1 cellular context compared by ENCODE assay signal in genomic region chr12:6723607-6724408, GRCh38.
A peak's percentile ranks its signal among the peaks of the same experiment; 100 is the strongest.
TF ChIP-seq lines count a peak whose summit lies in the region.

TSS of gene COPS7A (plus strand) at chr12:6724046. CDS start at chr12:6724657, 611 bp downstream.

TF ChIP-seq in K562, 482 proteins besides CTCF, POLR2A, EP300 and RAD21 (continued from another document and continues in another):
- peak; percentile 80 for TF ChIP-seq GMEB1 (CRISPR knock-in tag; IDR thresholded peaks at IDR 0.05)
- TF ChIP-seq ETV1 (tag; conservative IDR thresholded peaks at IDR 0.05; ENCODE audit: low read depth) = peak; percentile 96
- peak; percentile 92 for TF ChIP-seq HNRNPLL (IDR thresholded peaks at IDR 0.05; ENCODE audit: low read depth, low read length, poor library complexity, severe bottlenecking)
- peak; percentile 37; the same call in 1 of the 2 replicates for TF ChIP-seq CC2D1A (IDR thresholded peaks at IDR 0.05)
- TF ChIP-seq ARID4B (CRISPR knock-in tag; IDR thresholded peaks at IDR 0.05) = peak; percentile 59; the same call in 1 of the 2 replicates
- no peak for TF ChIP-seq ZNF512 (tag; IDR thresholded peaks at IDR 0.05)
- no peak for TF ChIP-seq TSHZ1 (CRISPR knock-in tag; IDR thresholded peaks at IDR 0.05)
- peak; percentile 82; the same call in 1 of the 2 replicates for TF ChIP-seq AFF4 (CRISPR knock-in tag; IDR thresholded peaks at IDR 0.05)
- peak; percentile 68 for TF ChIP-seq LCOR (CRISPR knock-in tag; IDR thresholded peaks at IDR 0.05)
- TF ChIP-seq EP400 (IDR thresholded peaks at IDR 0.05) = peak; percentile 96
- TF ChIP-seq KLF1 (tag; IDR thresholded peaks at IDR 0.05) = peak; percentile 83
- peak; percentile 19; the same call in 1 of the 2 replicates for TF ChIP-seq PML (IDR thresholded peaks at IDR 0.05; ENCODE audit: low read length)
- peak; percentile 79; the same call in 1 of the 2 replicates for TF ChIP-seq TRIM25 (IDR thresholded peaks at IDR 0.05; ENCODE audit: borderline replicate concordance)
- peak; percentile 61; the same call in 1 of the 2 replicates for TF ChIP-seq NFATC3 (IDR thresholded peaks at IDR 0.05)
- TF ChIP-seq MYBL2 (IDR thresholded peaks at IDR 0.05; ENCODE audit: low read depth) = peak; percentile 76
- TF ChIP-seq MYBL2 (CRISPR knock-in tag; IDR thresholded peaks at IDR 0.05; ENCODE audit: borderline replicate concordance) = no peak
- TF ChIP-seq ESRRA (IDR thresholded peaks at IDR 0.05; ENCODE audit: borderline replicate concordance, low read depth) = peak; percentile 87
- TF ChIP-seq GABPA (tag; conservative IDR thresholded peaks at IDR 0.05; ENCODE audit: low read depth) = peak; percentile 97
- peak; percentile 8 for TF ChIP-seq FOS (IDR thresholded peaks at IDR 0.05; ENCODE audit: extremely low read depth, insufficient read length)
- peak; percentile 98 for TF ChIP-seq TOE1 (IDR thresholded peaks at IDR 0.05; ENCODE audit: borderline replicate concordance)
- no peak for TF ChIP-seq TOE1 (CRISPR knock-in tag; IDR thresholded peaks at IDR 0.05; ENCODE audit: borderline replicate concordance, low read depth)
- TF ChIP-seq NFIC (IDR thresholded peaks at IDR 0.05) = peak; percentile 42
- peak; percentile 35 for TF ChIP-seq POLR2AphosphoS5 (IDR thresholded peaks at IDR 0.05; ENCODE audit: control insufficient read depth, insufficient read depth, low read depth, low read length)
- TF ChIP-seq HDAC1 (IDR thresholded peaks at IDR 0.05) = peak in 1 of 2 experiments; percentile 81; a peak in 2 of 4 replicates
- peak; percentile 94 for TF ChIP-seq GABPB1 (CRISPR knock-in tag; IDR thresholded peaks at IDR 0.05)
- no peak for TF ChIP-seq MEF2D (tag; conservative IDR thresholded peaks at IDR 0.05; ENCODE audit: low read depth)
- TF ChIP-seq RNF219 (CRISPR knock-in tag; IDR thresholded peaks at IDR 0.05) = no peak
- TF ChIP-seq TARDBP (IDR thresholded peaks at IDR 0.05) = 0 out of 2 replicates have a peak, but pooled peaks have one; percentile 40
- peak; percentile 93 to 95 for TF ChIP-seq MAZ (CRISPR knock-in tag; conservative IDR thresholded peaks at IDR 0.05 in 1 of 2, IDR thresholded peaks at IDR 0.05 in 1 of 2)
- TF ChIP-seq STAG1 (CRISPR knock-in tag; IDR thresholded peaks at IDR 0.05; ENCODE audit: borderline replicate concordance) = 0 out of 2 replicates have a peak, but pooled peaks have one; percentile 25
- peak; percentile 93 to 97 for TF ChIP-seq E2F6 (IDR thresholded peaks at IDR 0.05; ENCODE audit: borderline replicate concordance in 1 of 2, extremely low read depth in 1 of 2, insufficient read depth in 1 of 2, insufficient read length in 1 of 2, low read depth in 1 of 2, low read length in 1 of 2, poor library complexity in 1 of 2, severe bottlenecking in 1 of 2)
- TF ChIP-seq FOXM1 (IDR thresholded peaks at IDR 0.05; ENCODE audit: low read depth) = peak; percentile 62; the same call in 1 of the 2 replicates
- no peak for TF ChIP-seq FOXM1 (CRISPR knock-in tag; IDR thresholded peaks at IDR 0.05; ENCODE audit: low read depth)
- no peak for TF ChIP-seq KLF13 (tag; IDR thresholded peaks at IDR 0.05; ENCODE audit: borderline replicate concordance, low read depth)
- peak; percentile 98 for TF ChIP-seq PKNOX1 (IDR thresholded peaks at IDR 0.05)
- TF ChIP-seq TRIM28 (IDR thresholded peaks at IDR 0.05) = 0 out of 2 replicates have a peak, but pooled peaks have one; percentile 10
